16 cellular contexts compared by ENCODE assay signal in genomic region chr1:184403961-184404726, GRCh38.
"Had no signal": no experiment of that assay in that cellular context is flagged by ENCODE, and none has a peak within 500 bp of the region (broad histone marks: within the 10 kb centered on the region; RNA-seq: fewer than 3 reads in every experiment).

No MANE protein-coding gene starts in this region.

- H3K9me3 ChIP-seq: esophagus muscularis mucosa, prostate gland, sigmoid colon had no signal

- H3K27ac ChIP-seq: cardiac muscle cell, esophagus muscularis mucosa, prostate gland, sigmoid colon had no signal

- H3K27me3 ChIP-seq: cardiac muscle cell, esophagus muscularis mucosa, sigmoid colon had no signal

- H3K36me3 ChIP-seq: cardiac muscle cell, esophagus muscularis mucosa, prostate gland, sigmoid colon had no signal

- H3K27me3 Mint-ChIP-seq: stimulated activated naive B cell treated with anti-CD40 and anti-IgM and Interleukin-4, amounts not matched to agents 10 μg/mL and 1 μg/mL and 100 μg/mL, for 72 hours had no signal

- H3K4me3 ChIP-seq: cardiac muscle cell, esophagus muscularis mucosa, prostate gland, sigmoid colon had no signal

- H3K4me1 ChIP-seq: prostate gland had no signal

- H3K9me3 Mint-ChIP-seq: activated naive CD4-positive, alpha-beta T cell treated with anti-CD3 and anti-CD28 coated beads, Interleukin-2, amount 50 U/mL, for 72 hours; neural crest cell; stimulated activated naive B cell treated with anti-CD40 and anti-IgM and Interleukin-4, amounts not matched to agents 10 μg/mL and 1 μg/mL and 100 μg/mL, for 72 hours had no signal

- H3K4me3 Mint-ChIP-seq: neural crest cell; stimulated activated naive B cell treated with anti-CD40 and anti-IgM and Interleukin-4, amounts not matched to agents 10 μg/mL and 1 μg/mL and 100 μg/mL, for 72 hours had no signal

- H3K27ac Mint-ChIP-seq: activated naive CD4-positive, alpha-beta T cell treated with anti-CD3 and anti-CD28 coated beads, Interleukin-2, amount 50 U/mL, for 72 hours; stimulated activated naive B cell treated with anti-CD40 and anti-IgM and Interleukin-4, amounts not matched to agents 10 μg/mL and 1 μg/mL and 100 μg/mL, for 72 hours had no signal

- H3K36me3 Mint-ChIP-seq: activated naive CD4-positive, alpha-beta T cell treated with anti-CD3 and anti-CD28 coated beads, Interleukin-2, amount 50 U/mL, for 72 hours; stimulated activated naive B cell treated with anti-CD40 and anti-IgM and Interleukin-4, amounts not matched to agents 10 μg/mL and 1 μg/mL and 100 μg/mL, for 72 hours had no signal

- DNase-seq: activated CD4-positive, alpha-beta T cell treated with anti-CD3 and anti-CD28 coated beads for 1 hour; activated gamma-delta T cell treated with Interleukin-2 at 50 U/mL for 16 hours; dermis blood vessel endothelial cell; effector memory CD4-positive, alpha-beta T cell; left cardiac atrium; mammary epithelial cell; sigmoid colon; stimulated activated CD4-positive, alpha-beta T cell treated with anti-CD3 and anti-CD28 coated beads, Interleukin-4, amount 100 ng/mL, for 24 hours; stimulated activated naive B cell treated with anti-CD40 and anti-IgM and Interleukin-4, amounts not matched to agents 10 μg/mL and 1 μg/mL and 100 μg/mL, for 72 hours; SW 1271; T-helper 2 cell had no signal

- ATAC-seq: activated naive CD4-positive, alpha-beta T cell treated with anti-CD3 and anti-CD28 coated beads, Interleukin-2, amount 50 U/mL, for 72 hours; stimulated activated naive B cell treated with anti-CD40 and anti-IgM and Interleukin-4, amounts not matched to agents 10 μg/mL and 1 μg/mL and 100 μg/mL, for 72 hours had no signal
